Comparison of ENCODE assay signal across 8 cellular contexts in genomic region chr3:127671523-127672428, GRCh38. TPM values are rescaled to one million over a fixed set of nuclear protein-coding genes. Genes with fewer than 3 reads are reported as not detected.
DNase-seq lines count a peak whose midpoint lies in the region; ATAC-seq and TF ChIP-seq lines count a peak whose summit lies in the region.

No MANE protein-coding gene starts in this region.

- DNase-seq in AG10803 (ENCODE audit: low read depth) = no peak
- peak; percentile 38 for DNase-seq in activated CD4-positive, alpha-beta memory T cell treated with anti-CD3 and anti-CD28 coated beads for 36 hours
- DNase-seq in epithelial cell of proximal tubule (ENCODE audit: low read depth) = no peak
- DNase-seq in natural killer cell = peak; percentile 30
- peak; percentile 61 to 79 for DNase-seq in aorta
- DNase-seq in amniotic stem cell (lab: John Stamatoyannopoulos, UW) = no peak

- no peaks in the 10 kb centered on the region for H3K36me3 Mint-ChIP-seq in activated CD4-positive, alpha-beta memory T cell treated with anti-CD3 and anti-CD28 coated beads for 36 hours
- H3K36me3 Mint-ChIP-seq in natural killer cell = no peaks in the 10 kb centered on the region

- ATAC-seq in GM19351 (IDR thresholded peaks at IDR 0.05; ENCODE audit: unreplicated experiment) = peak; percentile 34
- peak; percentile 11 for ATAC-seq in HG03521 (IDR thresholded peaks at IDR 0.05; ENCODE audit: unreplicated experiment)
- peak; percentile 8 to 18 (median 13) for ATAC-seq in natural killer cell
- peak; percentile 3 for ATAC-seq in aorta (ENCODE audit: low FRiP score)

- TF ChIP-seq CTCF in AG10803 (conservative IDR thresholded peaks at IDR 0.05; ENCODE audit: low read length) (no peak), epithelial cell of proximal tubule (conservative IDR thresholded peaks at IDR 0.05; ENCODE audit: low read depth, low read length) (no peak), natural killer cell (IDR thresholded peaks at IDR 0.05) (no peak)

- H3K27ac ChIP-seq in aorta (ENCODE audit: low read depth in 1 of 2, low read length in 2 of 2) = peak overlapping the region in 1 of 2 donors; percentile 52

- H3K27me3 Mint-ChIP-seq in activated CD4-positive, alpha-beta memory T cell treated with anti-CD3 and anti-CD28 coated beads for 36 hours = no peaks in the 10 kb centered on the region
- H3K27me3 Mint-ChIP-seq in natural killer cell (ENCODE audit: low read depth in 2 of 2) = no peaks in the 10 kb centered on the region

- no peaks in the 10 kb centered on the region for H3K27me3 ChIP-seq in aorta (ENCODE audit: control insufficient read depth in 1 of 2, insufficient read depth in 2 of 2, low read length in 1 of 2)

- POLR2A ChIA-PET in activated CD4-positive, alpha-beta memory T cell treated with anti-CD3 and anti-CD28 coated beads for 36 hours (lab: Charles Lee) = interaction anchor here (0.6 to 1.8 kb wide), 4 partner anchors 11 to 73 kb away, joined by 3 to 15 read pairs (median 4); partner anchors contain the start of gene MCM2

- H3K4me3 ChIP-seq in AG10803 (ENCODE audit: low read length) (peak overlapping the region; percentile 69), epithelial cell of proximal tubule (ENCODE audit: low read depth, low read length) (peak overlapping the region; percentile 76), aorta (ENCODE audit: low read length in 2 of 2) (peak overlapping the region; percentile 72 to 88)

- peak overlapping the region; percentile 89 for H3K4me3 Mint-ChIP-seq in activated CD4-positive, alpha-beta memory T cell treated with anti-CD3 and anti-CD28 coated beads for 36 hours
- peak overlapping the region; percentile 92 for H3K4me3 Mint-ChIP-seq in natural killer cell

- H3K36me3 ChIP-seq in aorta (ENCODE audit: control insufficient read depth in 1 of 2, insufficient read depth in 2 of 2, low read length in 1 of 2) = no peaks in the 10 kb centered on the region

- intact Hi-C loops in activated CD4-positive, alpha-beta memory T cell treated with anti-CD3 and anti-CD28 coated beads for 36 hours (cut with micrococcal nuclease) = loop anchor here (1.0 to 5.0 kb wide), 6 partner anchors 25 to 1754 kb away; partner anchors contain the start of genes EEFSEC, MCM2 and TPRA1
- intact Hi-C loops in natural killer cell (cut with micrococcal nuclease) = loop anchor here (2.0 kb wide), 1 partner anchor 81 kb away; the partner anchor contains the start of gene TPRA1
- intact Hi-C loops in aorta (cut with DNase I) = loop anchor here in 1 of 2 donors (10.0 kb wide), 1 partner anchor 383 kb away; the partner anchor contains the start of gene SEC61A1

- no peaks in the 10 kb centered on the region for H3K4me1 ChIP-seq in aorta (ENCODE audit: control insufficient read depth in 1 of 2, insufficient read depth in 2 of 2, low read length in 2 of 2)

- 20 to 21% methylated on average over 41 to 44 of the region's 44 CpGs for WGBS in aorta, 2 donors

- H3K9me3 ChIP-seq in aorta (ENCODE audit: control insufficient read depth, low read length) = no peaks in the 10 kb centered on the region

- H3K27ac Mint-ChIP-seq in activated CD4-positive, alpha-beta memory T cell treated with anti-CD3 and anti-CD28 coated beads for 36 hours = peak overlapping the region; percentile 89
- peak overlapping the region; percentile 89 to 96 for H3K27ac Mint-ChIP-seq in natural killer cell

- H3K4me1 Mint-ChIP-seq in activated CD4-positive, alpha-beta memory T cell treated with anti-CD3 and anti-CD28 coated beads for 36 hours (ENCODE audit: low read depth) = peaks cover 23% of the 10 kb centered on the region
- H3K4me1 Mint-ChIP-seq in natural killer cell = peaks cover 22 to 38% of the 10 kb centered on the region in 2 donors

- CTCF ChIA-PET in activated CD4-positive, alpha-beta memory T cell treated with anti-CD3 and anti-CD28 coated beads for 36 hours (lab: Charles Lee) = interaction anchor here (1.9 kb wide), 1 partner anchor 97 kb away, joined by 9 read pairs; no protein-coding TSS in a partner anchor

- H3K9me3 Mint-ChIP-seq in activated CD4-positive, alpha-beta memory T cell treated with anti-CD3 and anti-CD28 coated beads for 36 hours = no peaks in the 10 kb centered on the region
- no peaks in the 10 kb centered on the region for H3K9me3 Mint-ChIP-seq in natural killer cell

RNA-seq across cellular contexts. Expression of gene ABTB1, which starts 1.0 kb away (rescaled TPM):
- total RNA-seq in activated CD4-positive, alpha-beta memory T cell treated with anti-CD3 and anti-CD28 coated beads for 36 hours = 10 to 100 TPM; 14.8 TPM
- total RNA-seq in epithelial cell of proximal tubule (8.0 and 14.9 TPM in 2 replicates), natural killer cell (100 to 1,000 TPM in 2 of 3 donors, 10 to 100 TPM in 1; 98.8 to 127 (median 107) TPM), aorta (10 to 100 TPM; 49.8 to 75.4 TPM)
- polyA plus RNA-seq in aorta = 100 to 1,000 TPM in 1 of 2 donors, 10 to 100 TPM in 1; 28.7 to 263 TPM

RNA-seq across cellular contexts. Expression of gene PODXL2, which starts 42.8 kb away (rescaled TPM):
- total RNA-seq in activated CD4-positive, alpha-beta memory T cell treated with anti-CD3 and anti-CD28 coated beads for 36 hours = 1 to 10 TPM; 1.2 to 1.3 TPM
- total RNA-seq in epithelial cell of proximal tubule = 28.9 TPM in 2 replicates
- 1 to 10 TPM; 2.2 to 3.5 (median 2.7) TPM for total RNA-seq in natural killer cell
- 1 to 10 TPM; 2.2 to 4.0 TPM for total RNA-seq in aorta
- 1 to 10 TPM; 1.3 to 1.9 TPM for polyA plus RNA-seq in aorta

Comparison
In these comparisons a context has a peak if more than half of its experiments do, and no peak if none do; other contexts are left out.
1. DNase-seq: peak in activated CD4-positive, alpha-beta memory T cell treated with anti-CD3 and anti-CD28 coated beads for 36 hours (single experiment), natural killer cell (single experiment) and aorta (2 of 2); none in AG10803 (single experiment), epithelial cell of proximal tubule (single experiment) and amniotic stem cell (single experiment).
2. Peak in every context shown above with its lines, with median percentiles within 50 percentile points of each other: H3K4me3 ChIP-seq and ATAC-seq.